ENCODE assay signal across 10 cellular contexts in the genomic region with DNA sequence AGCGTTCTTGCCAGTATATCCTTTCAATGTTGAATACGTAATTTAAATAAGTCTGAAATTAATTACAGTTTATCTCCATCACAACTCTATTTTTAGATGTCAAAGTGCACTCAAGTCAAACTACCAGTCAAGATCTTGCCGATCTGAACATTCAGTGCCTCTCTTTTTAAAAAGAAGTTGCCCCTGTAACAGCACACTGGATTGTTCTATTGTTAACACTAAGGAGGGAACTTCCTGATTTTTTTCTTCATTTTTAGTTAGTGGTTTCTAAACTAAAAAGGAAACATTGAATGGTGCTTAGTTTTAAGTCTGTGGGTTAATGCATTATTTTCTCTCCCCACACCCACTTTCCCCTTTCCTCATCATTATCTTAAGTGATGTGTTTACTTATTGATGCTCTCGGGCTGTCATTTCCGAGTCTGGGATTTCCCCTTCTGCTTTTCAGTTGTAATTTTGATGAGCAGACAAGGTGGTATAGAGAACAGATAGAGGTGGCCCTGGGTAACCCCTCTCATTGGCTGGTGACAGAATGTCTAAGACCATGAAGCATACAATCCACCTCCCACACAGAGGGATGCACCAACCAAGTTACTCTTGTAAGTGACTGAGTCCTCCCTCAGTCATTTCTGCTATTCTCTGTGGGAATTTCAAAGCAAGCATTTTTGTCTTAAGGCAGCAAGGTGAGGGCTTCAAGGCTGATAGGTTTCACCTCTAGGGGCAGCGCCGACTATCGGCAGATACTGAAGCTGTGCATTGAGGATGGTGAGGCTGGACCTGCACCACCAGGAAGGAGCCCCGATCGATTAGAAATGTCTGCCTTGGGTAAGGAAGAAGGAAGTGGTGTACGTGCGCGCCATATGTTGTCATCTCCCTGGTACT. TPM values are rescaled to one million over a fixed set of nuclear protein-coding genes. Genes with fewer than 3 reads are reported as not detected.
A peak's percentile ranks its signal among the peaks of the same experiment; 100 is the strongest.
DNase-seq lines count a peak whose midpoint lies in the region; ATAC-seq and TF ChIP-seq lines count a peak whose summit lies in the region.
"Had no signal": no experiment of that assay in that cellular context is flagged by ENCODE, and none has a peak within 500 bp of the region (broad histone marks: within the 10 kb centered on the region; RNA-seq: fewer than 3 reads in every experiment).

No MANE protein-coding gene starts in this region.

- H3K36me3 Mint-ChIP-seq in HFFc6 (ENCODE audit: low read depth) = no peaks in the 10 kb centered on the region
- H3K36me3 Mint-ChIP-seq: brain had no signal

- H3K9me3 ChIP-seq in gastrocnemius medialis = no peaks in the 10 kb centered on the region
- H3K9me3 ChIP-seq: prostate gland had no signal

- H3K4me3 Mint-ChIP-seq in HFFc6 = no peak overlapping the region
- H3K4me3 Mint-ChIP-seq: brain had no signal

- TF ChIP-seq EP300 in Ishikawa (IDR thresholded peaks at IDR 0.05; ENCODE audit: borderline replicate concordance) = no peak

- H3K27ac Mint-ChIP-seq in HFFc6 = no peak overlapping the region
- H3K27ac Mint-ChIP-seq: brain had no signal

- H3K27me3 ChIP-seq in gastrocnemius medialis = no peaks in the 10 kb centered on the region

- H3K4me1 Mint-ChIP-seq in HFFc6 (ENCODE audit: low read depth) = no peaks in the 10 kb centered on the region

- peak; percentile 26; the same call in 1 of the 2 replicates for TF ChIP-seq RAD21 in Ishikawa (IDR thresholded peaks at IDR 0.05; ENCODE audit: low read depth)

- peaks cover 13% of the 10 kb centered on the region for H3K27me3 Mint-ChIP-seq in HFFc6 (ENCODE audit: insufficient read depth)
- H3K27me3 Mint-ChIP-seq: brain had no signal

- no peaks in the 10 kb centered on the region for H3K4me1 ChIP-seq in gastrocnemius medialis
- H3K4me1 ChIP-seq: prostate gland had no signal

- intact Hi-C loops in gastrocnemius medialis (cut with DNase I; ENCODE audit: low total_unique reads) = no loop called here

- TF ChIP-seq CTCF in GM12874 (IDR thresholded peaks at IDR 0.05; ENCODE audit: insufficient read depth, low read depth, low read length) (peak; percentile 46; the same call in 1 of the 2 replicates), gastrocnemius medialis (IDR thresholded peaks at IDR 0.05 in 4 of 5, conservative IDR thresholded peaks at IDR 0.05 in 1 of 5) (no peak), HFFc6 (IDR thresholded peaks at IDR 0.05) (no peak)

- no peaks in the 10 kb centered on the region for H3K36me3 ChIP-seq in gastrocnemius medialis
- H3K36me3 ChIP-seq: prostate gland had no signal

- ATAC-seq in gastrocnemius medialis = peak; percentile 14 to 45
- no peak for ATAC-seq in HG02840 (IDR thresholded peaks at IDR 0.05; ENCODE audit: low FRiP score, unreplicated experiment)
- no peak for ATAC-seq in GM21515 (IDR thresholded peaks at IDR 0.05; ENCODE audit: unreplicated experiment)

- no peak for TF ChIP-seq POLR2A in gastrocnemius medialis (IDR thresholded peaks at IDR 0.05)

- DNase-seq in activated T-cell treated with anti-CD3 and anti-CD28 coated beads for 24 hours (ENCODE audit: low read depth) (peak; percentile 51), gastrocnemius medialis (no peak), HFFc6 (no peak)
- no peak for DNase-seq in activated CD4-positive, CD25-positive, alpha-beta regulatory T cell (lab: John Stamatoyannopoulos, UW)

- in situ Hi-C loops in gastrocnemius medialis (cut with MboI; ENCODE audit: low sequenced_read_pairs in 4 of 4) = no loop called here

- H3K27ac ChIP-seq in gastrocnemius medialis = peak overlapping the region in 2 of 4 donors; percentile 8 to 53
- H3K27ac ChIP-seq: prostate gland had no signal

- peaks cover 9% of the 10 kb centered on the region for H3K9me3 Mint-ChIP-seq in HFFc6

- H3K4me3 ChIP-seq in gastrocnemius medialis = no peak overlapping the region
- H3K4me3 ChIP-seq: prostate gland had no signal

TF ChIP-seq in Ishikawa, 13 proteins besides CTCF, POLR2A, EP300 and RAD21:
- TF ChIP-seq CEBPB (IDR thresholded peaks at IDR 0.05) = no peak
- TF ChIP-seq EGR1 (IDR thresholded peaks at IDR 0.05) = no peak
- TF ChIP-seq, protein P1, sequence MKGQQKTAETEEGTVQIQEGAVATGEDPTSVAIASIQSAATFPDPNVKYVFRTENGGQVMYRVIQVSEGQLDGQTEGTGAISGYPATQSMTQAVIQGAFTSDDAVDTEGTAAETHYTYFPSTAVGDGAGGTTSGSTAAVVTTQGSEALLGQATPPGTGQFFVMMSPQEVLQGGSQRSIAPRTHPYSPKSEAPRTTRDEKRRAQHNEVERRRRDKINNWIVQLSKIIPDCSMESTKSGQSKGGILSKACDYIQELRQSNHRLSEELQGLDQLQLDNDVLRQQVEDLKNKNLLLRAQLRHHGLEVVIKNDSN (IDR thresholded peaks at IDR 0.05) = no peak
- no peak for TF ChIP-seq YY1 (IDR thresholded peaks at IDR 0.05; ENCODE audit: low read depth)
- TF ChIP-seq TAF1 (IDR thresholded peaks at IDR 0.05; ENCODE audit: low read depth) = no peak
- TF ChIP-seq ZBTB7A (IDR thresholded peaks at IDR 0.05; ENCODE audit: low read depth) = no peak
- TF ChIP-seq, protein P2, sequence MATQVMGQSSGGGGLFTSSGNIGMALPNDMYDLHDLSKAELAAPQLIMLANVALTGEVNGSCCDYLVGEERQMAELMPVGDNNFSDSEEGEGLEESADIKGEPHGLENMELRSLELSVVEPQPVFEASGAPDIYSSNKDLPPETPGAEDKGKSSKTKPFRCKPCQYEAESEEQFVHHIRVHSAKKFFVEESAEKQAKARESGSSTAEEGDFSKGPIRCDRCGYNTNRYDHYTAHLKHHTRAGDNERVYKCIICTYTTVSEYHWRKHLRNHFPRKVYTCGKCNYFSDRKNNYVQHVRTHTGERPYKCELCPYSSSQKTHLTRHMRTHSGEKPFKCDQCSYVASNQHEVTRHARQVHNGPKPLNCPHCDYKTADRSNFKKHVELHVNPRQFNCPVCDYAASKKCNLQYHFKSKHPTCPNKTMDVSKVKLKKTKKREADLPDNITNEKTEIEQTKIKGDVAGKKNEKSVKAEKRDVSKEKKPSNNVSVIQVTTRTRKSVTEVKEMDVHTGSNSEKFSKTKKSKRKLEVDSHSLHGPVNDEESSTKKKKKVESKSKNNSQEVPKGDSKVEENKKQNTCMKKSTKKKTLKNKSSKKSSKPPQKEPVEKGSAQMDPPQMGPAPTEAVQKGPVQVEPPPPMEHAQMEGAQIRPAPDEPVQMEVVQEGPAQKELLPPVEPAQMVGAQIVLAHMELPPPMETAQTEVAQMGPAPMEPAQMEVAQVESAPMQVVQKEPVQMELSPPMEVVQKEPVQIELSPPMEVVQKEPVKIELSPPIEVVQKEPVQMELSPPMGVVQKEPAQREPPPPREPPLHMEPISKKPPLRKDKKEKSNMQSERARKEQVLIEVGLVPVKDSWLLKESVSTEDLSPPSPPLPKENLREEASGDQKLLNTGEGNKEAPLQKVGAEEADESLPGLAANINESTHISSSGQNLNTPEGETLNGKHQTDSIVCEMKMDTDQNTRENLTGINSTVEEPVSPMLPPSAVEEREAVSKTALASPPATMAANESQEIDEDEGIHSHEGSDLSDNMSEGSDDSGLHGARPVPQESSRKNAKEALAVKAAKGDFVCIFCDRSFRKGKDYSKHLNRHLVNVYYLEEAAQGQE (IDR thresholded peaks at IDR 0.05; ENCODE audit: low read depth) = no peak
- TF ChIP-seq TEAD4 (IDR thresholded peaks at IDR 0.05) = no peak
- TF ChIP-seq TCF12 (IDR thresholded peaks at IDR 0.05; ENCODE audit: low read depth) = no peak
- TF ChIP-seq CREB1 (IDR thresholded peaks at IDR 0.05; ENCODE audit: low read depth) = no peak
- TF ChIP-seq NFIC (IDR thresholded peaks at IDR 0.05) = no peak
- TF ChIP-seq FOXM1 (IDR thresholded peaks at IDR 0.05; ENCODE audit: borderline replicate concordance, low read depth) = no peak
- TF ChIP-seq, protein P3, sequence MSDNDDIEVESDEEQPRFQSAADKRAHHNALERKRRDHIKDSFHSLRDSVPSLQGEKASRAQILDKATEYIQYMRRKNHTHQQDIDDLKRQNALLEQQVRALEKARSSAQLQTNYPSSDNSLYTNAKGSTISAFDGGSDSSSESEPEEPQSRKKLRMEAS (IDR thresholded peaks at IDR 0.05) = no peak
TF ChIP-seq in Ishikawa: peak in this region for 0.

RNA-seq across cellular contexts. Expression of gene CHN2, which starts 49.4 kb away (rescaled TPM):
- total RNA-seq in gastrocnemius medialis = 10 to 100 TPM in 2 of 4 donors, 1 to 10 TPM in 2; 5.9 to 11.3 (median 8.2) TPM
- total RNA-seq in HFFc6 (2021; fragmentation: NEBNext Ultra II Directional; extraction: Animal tissue kit (Norgen Biotek cat#: 25700)) = not detected

Comparison
In these comparisons a context has a peak if more than half of its experiments do, and no peak if none do; other contexts are left out.
1. ATAC-seq: peak in gastrocnemius medialis (2 of 2); none in HG02840 (single experiment) and GM21515 (single experiment).
2. RNA of gene CHN2, which starts 49.4 kb away (total RNA-seq): 5.9 to 11.3 TPM in gastrocnemius medialis; not detected in HFFc6; every median in the first group is over 4 times any median in the second.